In the genomic region with DNA sequence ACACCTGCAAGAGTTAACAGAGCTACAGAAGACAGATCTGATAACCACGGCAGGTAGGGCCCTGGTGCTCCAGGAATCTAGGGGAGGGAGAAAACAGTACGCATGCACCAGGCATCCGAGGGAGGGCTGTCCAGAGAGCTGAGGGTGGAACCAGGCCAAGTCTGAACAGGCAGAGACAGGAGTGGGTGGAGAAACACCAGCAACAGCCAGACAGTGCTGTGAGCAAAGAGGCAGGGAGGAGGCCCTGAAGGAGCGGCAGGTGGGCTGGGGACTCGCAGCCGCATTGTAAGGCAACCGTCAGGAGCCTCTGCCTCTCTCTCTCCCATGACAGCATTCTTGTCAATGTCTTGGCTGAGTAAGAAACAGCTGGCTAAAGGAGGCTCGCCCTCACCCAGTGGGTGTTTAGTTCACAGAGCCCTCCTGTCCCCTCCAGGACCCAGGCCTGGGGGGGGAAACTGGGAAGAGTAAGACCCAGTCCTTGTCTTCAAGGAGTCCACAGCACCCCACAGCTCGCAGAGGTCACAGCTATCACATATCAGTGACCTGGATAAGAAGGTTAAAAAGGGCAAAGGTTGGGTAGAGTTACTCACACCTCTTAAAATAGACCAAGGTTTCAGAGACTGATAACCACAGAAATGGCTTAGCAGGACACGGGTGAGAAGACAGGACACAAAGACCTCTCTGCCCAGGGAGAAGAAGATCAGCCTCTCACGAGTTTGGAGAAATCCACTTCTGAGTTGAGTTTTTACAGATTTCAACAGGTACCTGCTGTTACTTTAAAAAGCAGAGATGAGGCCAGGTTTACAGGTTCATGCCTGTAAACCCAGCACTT, we compare ENCODE assay signal across 8 cellular contexts. TPM values are rescaled to one million over a fixed set of nuclear protein-coding genes. Genes with fewer than 3 reads are reported as not detected.
DNase-seq lines count a peak whose midpoint lies in the region; ATAC-seq and TF ChIP-seq lines count a peak whose summit lies in the region.

No MANE protein-coding gene starts in this region.

- H3K4me3 ChIP-seq in AG10803 (ENCODE audit: low read length) = peak overlapping the region; percentile 5; the same call in 1 of the 2 replicates
- no peak overlapping the region for H3K4me3 ChIP-seq in WERI-Rb-1 (ENCODE audit: low read depth, low read length)

- H3K27ac ChIP-seq in WERI-Rb-1 = peak overlapping the region; percentile 43

- ATAC-seq in GM18517 (IDR thresholded peaks at IDR 0.05; ENCODE audit: unreplicated experiment) = peak; percentile 81
- peak; percentile 66 for ATAC-seq in HG02840 (IDR thresholded peaks at IDR 0.05; ENCODE audit: low FRiP score, unreplicated experiment)
- ATAC-seq in Right ventricle myocardium superior (ENCODE audit: poor library complexity) = peak; percentile 75

- DNase-seq in AG10803 (ENCODE audit: low read depth) (peak; percentile 59), NCI-H1105 (lab: John Stamatoyannopoulos, UW) (peak; percentile 74), WERI-Rb-1 (peak; percentile 84), Right ventricle myocardium superior (peak; percentile 84), pons (ENCODE audit: low spot score) (peak; percentile 74)
- no peak for DNase-seq in activated effector memory CD4-positive, alpha-beta T cell treated with anti-CD3 and anti-CD28 coated beads, Interleukin-2, amount 50 U/mL, for 16 hours

- no peaks in the 10 kb centered on the region for H3K9me3 ChIP-seq in WERI-Rb-1 (ENCODE audit: severe bottlenecking)

- TF ChIP-seq CTCF in AG10803 (conservative IDR thresholded peaks at IDR 0.05; ENCODE audit: low read length) (no peak), WERI-Rb-1 (IDR thresholded peaks at IDR 0.05; ENCODE audit: low read depth, low read length) (no peak)

- H3K27me3 ChIP-seq in WERI-Rb-1 (ENCODE audit: insufficient read depth, low read depth, severe bottlenecking) = no peaks in the 10 kb centered on the region

- intact Hi-C loops in Right ventricle myocardium superior (cut with DNase I) = no loop called here

- no peaks in the 10 kb centered on the region for H3K36me3 ChIP-seq in WERI-Rb-1

RNA-seq across cellular contexts. Expression of a gene that starts 10.5 kb away (rescaled TPM):
- total RNA-seq in Right ventricle myocardium superior = 495 TPM
